18 cellular contexts compared by ENCODE assay signal in genomic region chr6:71262914-71263313, GRCh38. TPM values are rescaled to one million over a fixed set of nuclear protein-coding genes. Genes with fewer than 3 reads are reported as not detected.
DNase-seq lines count a peak whose midpoint lies in the region; ATAC-seq and TF ChIP-seq lines count a peak whose summit lies in the region.
"Had no signal": no experiment of that assay in that cellular context is flagged by ENCODE, and none has a peak within 500 bp of the region (broad histone marks: within the 10 kb centered on the region; RNA-seq: fewer than 3 reads in every experiment).

No MANE protein-coding gene starts in this region.

- no peak overlapping the region for H3K27ac Mint-ChIP-seq in endodermal cell
- H3K27ac Mint-ChIP-seq: H9, IgD-negative memory B cell had no signal

- H3K4me3 ChIP-seq in BE2C (ENCODE audit: low read depth, low read length) (no peak overlapping the region), H7 (ENCODE audit: insufficient read depth, low read depth, low read length) (no peak overlapping the region), endodermal cell (ENCODE audit: low read length) (no peak overlapping the region)
- H3K4me3 ChIP-seq: SK-N-MC had no signal

- no peaks in the 10 kb centered on the region for H3K9me3 ChIP-seq in BE2C
- no peaks in the 10 kb centered on the region for H3K9me3 ChIP-seq in endodermal cell (ENCODE audit: control insufficient read depth, low read length)

- H3K9me3 Mint-ChIP-seq in endodermal cell: peaks cover 16% of the 10 kb centered on the region
- H3K9me3 Mint-ChIP-seq: IgD-negative memory B cell had no signal

- H3K27me3 ChIP-seq in BE2C (no peaks in the 10 kb centered on the region), H7 (ENCODE audit: control insufficient read depth, insufficient read depth, low read length) (no peaks in the 10 kb centered on the region), endodermal cell (ENCODE audit: control insufficient read depth, insufficient read depth, low read length, poor library complexity, severe bottlenecking) (no peaks in the 10 kb centered on the region)

- H3K27ac ChIP-seq in endodermal cell (ENCODE audit: low read depth, low read length): no peak overlapping the region
- H3K27ac ChIP-seq: SK-N-MC had no signal

- no peaks in the 10 kb centered on the region for H3K36me3 ChIP-seq in BE2C
- H3K36me3 ChIP-seq in H7 (replicated peaks; ENCODE audit: control insufficient read depth, insufficient read depth, low read length): no peaks in the 10 kb centered on the region
- H3K36me3 ChIP-seq in endodermal cell (ENCODE audit: control insufficient read depth, insufficient read depth, low read length): no peaks in the 10 kb centered on the region

- no peaks in the 10 kb centered on the region for H3K36me3 Mint-ChIP-seq in endodermal cell (ENCODE audit: low read depth)
- H3K36me3 Mint-ChIP-seq: IgD-negative memory B cell had no signal

- H3K9ac ChIP-seq in endodermal cell (ENCODE audit: extremely low read depth, low read length, poor library complexity, severe bottlenecking): no peak overlapping the region

- no peak for TF ChIP-seq CTCF in BE2C (IDR thresholded peaks at IDR 0.05; ENCODE audit: low read depth, low read length)
- TF ChIP-seq CTCF in endodermal cell (conservative IDR thresholded peaks at IDR 0.05): no peak

- H3K4me3 Mint-ChIP-seq in endodermal cell: no peak overlapping the region
- H3K4me3 Mint-ChIP-seq: H9, IgD-negative memory B cell had no signal

- H3K4me1 Mint-ChIP-seq in endodermal cell: peaks cover 16% of the 10 kb centered on the region
- H3K4me1 Mint-ChIP-seq: H9, IgD-negative memory B cell had no signal

- DNase-seq in BE2C (peak; percentile 28), H7 (peak; percentile 46), endodermal cell (peak; percentile 54), sciatic nerve (ENCODE audit: low spot score) (no peak), putamen (ENCODE audit: low spot score) (no peak), amygdala (lab: John Stamatoyannopoulos, UW) (no peak)
- DNase-seq in activated CD4-positive, alpha-beta T cell treated with anti-CD3 and anti-CD28 coated beads for 1 hour: no peak
- DNase-seq: DND-41, GF-D8, H9, Kasumi-1, NCI-H1417, NCI-H2029, NCI-H2171, NCI-H446, NCI-H69 had no signal

- intact Hi-C loops in sciatic nerve (cut with DNase I): no loop called here

- 85 to 100% methylated on average over 3 to 7 of the region's 7 CpGs for WGBS in endodermal cell (ENCODE audit: insufficient coverage in 1 of 2, insufficient read length in 1 of 2), 2 experiments

- H3K4me1 ChIP-seq in BE2C (peaks cover 8% of the 10 kb centered on the region), endodermal cell (ENCODE audit: control insufficient read depth, insufficient read depth, low read length) (no peaks in the 10 kb centered on the region)

- H3K27me3 Mint-ChIP-seq in endodermal cell (ENCODE audit: insufficient read depth): no peaks in the 10 kb centered on the region

- ATAC-seq in sciatic nerve: peak; percentile 54

RNA-seq across cellular contexts. Expression of gene OGFRL1, which starts 25.7 kb away (rescaled TPM):
- polyA plus RNA-seq in BE2C (2012; ENCODE audit: insufficient read depth, insufficient read length, low read depth): 4.6 TPM
- 4.2 and 4.9 TPM in 2 replicates for total RNA-seq in H7 (2014; rRNA removed; shearing (Covaris generic))
- total RNA-seq in endodermal cell (1 to 10 TPM; 9.1 to 9.4 TPM), sciatic nerve (61.6 TPM)
- polyA plus RNA-seq in endodermal cell (2013, experiment 1 of 2): 6.9 TPM
- 6.5 TPM for polyA plus RNA-seq in endodermal cell (2013, experiment 2 of 2)

Comparison
In these comparisons a context has a peak if more than half of its experiments do, and no peak if none do; other contexts are left out.
1. DNase-seq: peak in BE2C (single experiment), H7 (single experiment) and endodermal cell (single experiment); none in sciatic nerve (single experiment), putamen (single experiment), activated CD4-positive, alpha-beta T cell treated with anti-CD3 and anti-CD28 coated beads for 1 hour (single experiment) and amygdala (0 of 56).